ENCODE assay signal across 8 cellular contexts in the genomic region with DNA sequence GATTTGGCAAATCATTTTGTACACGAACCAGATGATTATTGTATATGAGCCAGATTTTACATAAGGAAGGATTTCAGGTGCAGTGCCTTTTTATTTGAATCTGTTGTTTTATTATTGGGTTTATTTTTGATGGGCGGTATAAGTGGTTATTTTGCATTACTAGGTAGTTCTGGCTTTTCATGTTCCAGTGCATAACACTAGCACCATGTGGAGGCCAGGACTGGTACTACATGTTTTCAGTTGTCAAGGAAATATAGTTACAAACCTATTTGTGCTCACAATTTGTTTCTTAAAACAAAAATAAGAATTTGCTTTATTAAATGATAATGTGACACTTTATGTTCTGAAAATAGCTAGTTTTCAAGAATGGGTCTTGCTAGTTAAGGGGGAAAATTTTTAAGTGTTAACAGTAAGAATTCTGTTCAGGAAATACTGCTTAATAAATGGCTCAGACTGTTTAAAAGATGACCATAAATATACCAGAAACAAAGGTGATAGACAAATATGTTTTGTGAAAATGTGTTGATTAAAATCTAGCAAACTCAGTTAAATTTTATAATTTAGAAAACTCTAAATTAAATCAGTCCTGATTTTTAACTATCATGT. TPM values are rescaled to one million over a fixed set of nuclear protein-coding genes. Genes with fewer than 3 reads are reported as not detected.
DNase-seq lines count a peak whose midpoint lies in the region; ATAC-seq and TF ChIP-seq lines count a peak whose summit lies in the region.

No MANE protein-coding gene starts in this region.

- H3K9me3 ChIP-seq in Caco-2: no peaks in the 10 kb centered on the region
- H3K9me3 ChIP-seq in OCI-LY3 (ENCODE audit: insufficient read depth, low read length): no peaks in the 10 kb centered on the region

- H3K36me3 ChIP-seq in Caco-2 (ENCODE audit: control insufficient read depth, insufficient read depth, low read length): no peaks in the 10 kb centered on the region
- H3K36me3 ChIP-seq in OCI-LY3 (replicated peaks; ENCODE audit: low read depth, low read length): no peaks in the 10 kb centered on the region

- H3K79me2 ChIP-seq in OCI-LY3 (ENCODE audit: low read length): no peaks in the 10 kb centered on the region

- H3K4me1 ChIP-seq in Caco-2 (no peaks in the 10 kb centered on the region), OCI-LY3 (ENCODE audit: low read length) (0 out of 2 replicates have a peak, but pooled peaks cover 3% of the 10 kb centered on the region)

- CTCF ChIA-PET in Caco-2 (lab: Charles Lee): no interaction called here

- H4K20me1 ChIP-seq in OCI-LY3 (ENCODE audit: insufficient read depth, low read length): no peaks in the 10 kb centered on the region

- intact Hi-C loops in Caco-2 (cut with micrococcal nuclease; ENCODE audit: unreplicated experiment): loop anchor here (1.0 to 5.0 kb wide), 6 partner anchors 79 to 290 kb away; no protein-coding TSS in a partner anchor

- H3K9ac ChIP-seq in OCI-LY3 (ENCODE audit: low read length): no peak overlapping the region

- H3K27ac Mint-ChIP-seq in Caco-2 (ENCODE audit: unreplicated experiment) (no peak overlapping the region), progenitor cell of endocrine pancreas (no peak overlapping the region)

- H3K27me3 ChIP-seq in Caco-2 (replicated peaks; ENCODE audit: control insufficient read depth, insufficient read depth, low read length): no peaks in the 10 kb centered on the region; the same call in 1 of the 2 replicates
- H3K27me3 ChIP-seq in OCI-LY3 (ENCODE audit: low read depth, low read length): no peaks in the 10 kb centered on the region

- no peaks in the 10 kb centered on the region for H3K36me3 Mint-ChIP-seq in Caco-2 (ENCODE audit: insufficient read depth, unreplicated experiment)
- no peaks in the 10 kb centered on the region for H3K36me3 Mint-ChIP-seq in progenitor cell of endocrine pancreas (ENCODE audit: insufficient read depth)

- no peak overlapping the region for H3K27ac ChIP-seq in OCI-LY3 (ENCODE audit: low read length)

- H3K9me3 Mint-ChIP-seq in Caco-2 (ENCODE audit: unreplicated experiment): no peaks in the 10 kb centered on the region
- H3K9me3 Mint-ChIP-seq in progenitor cell of endocrine pancreas (ENCODE audit: low read depth): peaks cover 5% of the 10 kb centered on the region

- H3K4me3 ChIP-seq in Caco-2 (ENCODE audit: low read depth, low read length) (no peak overlapping the region), OCI-LY3 (ENCODE audit: low read length) (no peak overlapping the region), epithelial cell of esophagus (ENCODE audit: low read length) (no peak overlapping the region)

- peak; percentile 92 for ATAC-seq in GM19035 (IDR thresholded peaks at IDR 0.05; ENCODE audit: unreplicated experiment)
- ATAC-seq in HG03521 (IDR thresholded peaks at IDR 0.05; ENCODE audit: unreplicated experiment): peak; percentile 79

- DNase-seq in Caco-2: peak in 1 of 2 experiments; percentile 51
- peak; percentile 71 for DNase-seq in epithelial cell of esophagus (ENCODE audit: low read depth)
- no peak for DNase-seq in progenitor cell of endocrine pancreas (ENCODE audit: low spot score, unreplicated experiment)
- DNase-seq in stimulated activated CD4-positive, alpha-beta T cell treated with anti-CD3 and anti-CD28 coated beads, Interleukin-12 subunit alpha, Interleukin-12 subunit beta, amount 100 ng/mL, for 4 hours: no peak
- no peak for DNase-seq in activated naive CD4-positive, alpha-beta T cell treated with Interleukin-2 at 50 U/mL for 16 hours

- H3K4me1 Mint-ChIP-seq in Caco-2 (ENCODE audit: low read depth, unreplicated experiment) (no peaks in the 10 kb centered on the region), progenitor cell of endocrine pancreas (ENCODE audit: low read depth) (peaks cover 2% of the 10 kb centered on the region)

- H3K4me2 ChIP-seq in OCI-LY3 (ENCODE audit: low read length): peak overlapping the region; percentile 33; the same call in 1 of the 2 replicates

- H3K27me3 Mint-ChIP-seq in Caco-2 (ENCODE audit: insufficient read depth, unreplicated experiment): peaks cover 12% of the 10 kb centered on the region
- no peaks in the 10 kb centered on the region for H3K27me3 Mint-ChIP-seq in progenitor cell of endocrine pancreas

- peak; percentile 74 to 86 for TF ChIP-seq CTCF in Caco-2 (IDR thresholded peaks at IDR 0.05; ENCODE audit: insufficient read depth in 1 of 2, low read depth in 1 of 2, low read length in 1 of 2, severe bottlenecking in 1 of 2, unreplicated experiment in 1 of 2)
- peak; percentile 89 for TF ChIP-seq CTCF in OCI-LY3 (IDR thresholded peaks at IDR 0.05; ENCODE audit: low read depth, low read length)
- peak; percentile 98 for TF ChIP-seq CTCF in epithelial cell of esophagus (IDR thresholded peaks at IDR 0.05; ENCODE audit: insufficient read depth, low read depth, low read length, missing control alignments)
- peak; percentile 86 for TF ChIP-seq CTCF in progenitor cell of endocrine pancreas (IDR thresholded peaks at IDR 0.05; ENCODE audit: unreplicated experiment)

- POLR2A ChIA-PET in Caco-2 (lab: Charles Lee): no interaction called here

- no TSS peak for BruUV-seq in Caco-2 (replicated peaks; lab: Mats Ljungman, UMichigan)

- 0 out of 2 replicates have a peak overlapping the region, but pooled peaks have one; percentile 17 for H2AFZ ChIP-seq in OCI-LY3 (ENCODE audit: low read depth, low read length)

- no peak overlapping the region for H3K4me3 Mint-ChIP-seq in Caco-2 (ENCODE audit: unreplicated experiment)
- H3K4me3 Mint-ChIP-seq in progenitor cell of endocrine pancreas (ENCODE audit: low read depth): no peak overlapping the region

RNA-seq across cellular contexts. Expression of a gene that starts 7.1 kb away (rescaled TPM):
- total RNA-seq in Caco-2 (2022) (0.20 TPM in 1 of 2 replicates, not detected in the other), progenitor cell of endocrine pancreas (0.29 and 1.1 TPM in 2 replicates)
